In genomic region chr22:28883657-28883916, GRCh38 we compare ENCODE assay signal across 1 cellular context.
TF ChIP-seq lines count a peak whose summit lies in the region.

No MANE protein-coding gene starts in this region.

TF ChIP-seq in GM12878, 131 proteins besides CTCF, POLR2A, EP300 and RAD21 (continued from another document):
- TF ChIP-seq, protein P1, sequence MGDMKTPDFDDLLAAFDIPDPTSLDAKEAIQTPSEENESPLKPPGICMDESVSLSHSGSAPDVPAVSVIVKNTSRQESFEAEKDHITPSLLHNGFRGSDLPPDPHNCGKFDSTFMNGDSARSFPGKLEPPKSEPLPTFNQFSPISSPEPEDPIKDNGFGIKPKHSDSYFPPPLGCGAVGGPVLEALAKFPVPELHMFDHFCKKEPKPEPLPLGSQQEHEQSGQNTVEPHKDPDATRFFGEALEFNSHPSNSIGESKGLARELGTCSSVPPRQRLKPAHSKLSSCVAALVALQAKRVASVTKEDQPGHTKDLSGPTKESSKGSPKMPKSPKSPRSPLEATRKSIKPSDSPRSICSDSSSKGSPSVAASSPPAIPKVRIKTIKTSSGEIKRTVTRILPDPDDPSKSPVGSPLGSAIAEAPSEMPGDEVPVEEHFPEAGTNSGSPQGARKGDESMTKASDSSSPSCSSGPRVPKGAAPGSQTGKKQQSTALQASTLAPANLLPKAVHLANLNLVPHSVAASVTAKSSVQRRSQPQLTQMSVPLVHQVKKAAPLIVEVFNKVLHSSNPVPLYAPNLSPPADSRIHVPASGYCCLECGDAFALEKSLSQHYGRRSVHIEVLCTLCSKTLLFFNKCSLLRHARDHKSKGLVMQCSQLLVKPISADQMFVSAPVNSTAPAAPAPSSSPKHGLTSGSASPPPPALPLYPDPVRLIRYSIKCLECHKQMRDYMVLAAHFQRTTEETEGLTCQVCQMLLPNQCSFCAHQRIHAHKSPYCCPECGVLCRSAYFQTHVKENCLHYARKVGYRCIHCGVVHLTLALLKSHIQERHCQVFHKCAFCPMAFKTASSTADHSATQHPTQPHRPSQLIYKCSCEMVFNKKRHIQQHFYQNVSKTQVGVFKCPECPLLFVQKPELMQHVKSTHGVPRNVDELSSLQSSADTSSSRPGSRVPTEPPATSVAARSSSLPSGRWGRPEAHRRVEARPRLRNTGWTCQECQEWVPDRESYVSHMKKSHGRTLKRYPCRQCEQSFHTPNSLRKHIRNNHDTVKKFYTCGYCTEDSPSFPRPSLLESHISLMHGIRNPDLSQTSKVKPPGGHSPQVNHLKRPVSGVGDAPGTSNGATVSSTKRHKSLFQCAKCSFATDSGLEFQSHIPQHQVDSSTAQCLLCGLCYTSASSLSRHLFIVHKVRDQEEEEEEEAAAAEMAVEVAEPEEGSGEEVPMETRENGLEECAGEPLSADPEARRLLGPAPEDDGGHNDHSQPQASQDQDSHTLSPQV (IDR thresholded peaks at IDR 0.05): no peak
- no peak for TF ChIP-seq RELA (IDR thresholded peaks at IDR 0.05; ENCODE audit: borderline replicate concordance, partially characterized antibody)
